In genomic region chr22:39089928-39090327, GRCh38 we compare ENCODE assay signal across 18 cellular contexts. TPM values are rescaled to one million over a fixed set of nuclear protein-coding genes. Genes with fewer than 3 reads are reported as not detected.
DNase-seq lines count a peak whose midpoint lies in the region; ATAC-seq, FAIRE-seq and TF ChIP-seq lines count a peak whose summit lies in the region.
"Had no signal": no experiment of that assay in that cellular context is flagged by ENCODE, and none has a peak within 500 bp of the region (broad histone marks: within the 10 kb centered on the region; RNA-seq: fewer than 3 reads in every experiment).

No MANE protein-coding gene starts in this region.

- FAIRE-seq in keratinocyte (lab: Jason Lieb, UNC), result no peak
- FAIRE-seq: GM12892 had no signal

- no peak overlapping the region for H3K9ac ChIP-seq in keratinocyte (ENCODE audit: control insufficient read depth, extremely low read depth, insufficient read depth, low read length)

- peak overlapping the region; percentile 16 for H3K27ac ChIP-seq in keratinocyte (ENCODE audit: control insufficient read depth, insufficient read depth, low read length)

- H3K27me3 ChIP-seq in keratinocyte (ENCODE audit: control insufficient read depth, extremely low read depth, insufficient read depth, low read length), result no peaks in the 10 kb centered on the region

- H3K4me3 ChIP-seq in keratinocyte (ENCODE audit: control insufficient read depth in 2 of 3, extremely low read depth in 1 of 3, insufficient read depth in 2 of 3, low read depth in 1 of 3, low read length in 3 of 3), result no peak overlapping the region

- H3K27ac Mint-ChIP-seq in stimulated activated naive CD8-positive, alpha-beta T cell treated with anti-CD3 and anti-CD28 coated beads, Interleukin-15, Interleukin-2, amounts not matched to agents 100 ng/mL and 50 ng/mL, for 24 hours, result peak overlapping the region; percentile 98
- H3K27ac Mint-ChIP-seq in activated B cell treated with CpG ODN at 0.5 μM for 24 hours, result peak overlapping the region; percentile 4
- H3K27ac Mint-ChIP-seq: endodermal cell had no signal

- no peaks in the 10 kb centered on the region for H3K9me1 ChIP-seq in keratinocyte (ENCODE audit: control insufficient read depth, extremely low read depth, insufficient read depth, low read length)

- TF ChIP-seq CTCF in activated B cell treated with CpG ODN at 0.5 μM for 24 hours (IDR thresholded peaks at IDR 0.05) (no peak), keratinocyte (optimal IDR thresholded peaks at IDR 0.05 in 1 of 3, IDR thresholded peaks at IDR 0.05 in 1 of 3, conservative IDR thresholded peaks at IDR 0.05 in 1 of 3; ENCODE audit: extremely low read depth in 1 of 3, insufficient read depth in 2 of 3, low read length in 3 of 3) (no peak)

- H3K9me3 ChIP-seq in keratinocyte (ENCODE audit: control insufficient read depth, low read depth, low read length), result no peaks in the 10 kb centered on the region

- peak overlapping the region; percentile 71 for H3K4me2 ChIP-seq in keratinocyte (ENCODE audit: control insufficient read depth, extremely low read depth, insufficient read depth, low read depth, low read length)

- H3K36me3 ChIP-seq in keratinocyte (ENCODE audit: control insufficient read depth in 2 of 2, extremely low read depth in 1 of 2, insufficient read depth in 2 of 2, low read length in 2 of 2), result no peaks in the 10 kb centered on the region

- no peaks in the 10 kb centered on the region for H3K79me2 ChIP-seq in keratinocyte (ENCODE audit: control insufficient read depth, insufficient read depth, low read length)

- H3K4me3 Mint-ChIP-seq in stimulated activated naive CD8-positive, alpha-beta T cell treated with anti-CD3 and anti-CD28 coated beads, Interleukin-15, Interleukin-2, amounts not matched to agents 100 ng/mL and 50 ng/mL, for 24 hours, result peak overlapping the region; percentile 78
- H3K4me3 Mint-ChIP-seq in activated B cell treated with CpG ODN at 0.5 μM for 24 hours, result no peak overlapping the region
- H3K4me3 Mint-ChIP-seq: brain, endodermal cell had no signal

- no peaks in the 10 kb centered on the region for H3K9me3 Mint-ChIP-seq in stimulated activated naive CD8-positive, alpha-beta T cell treated with anti-CD3 and anti-CD28 coated beads, Interleukin-15, Interleukin-2, amounts not matched to agents 100 ng/mL and 50 ng/mL, for 24 hours
- H3K9me3 Mint-ChIP-seq in activated B cell treated with CpG ODN at 0.5 μM for 24 hours, result no peaks in the 10 kb centered on the region
- H3K9me3 Mint-ChIP-seq: endodermal cell had no signal

- peaks cover 91% of the 10 kb centered on the region for H3K4me1 Mint-ChIP-seq in stimulated activated naive CD8-positive, alpha-beta T cell treated with anti-CD3 and anti-CD28 coated beads, Interleukin-15, Interleukin-2, amounts not matched to agents 100 ng/mL and 50 ng/mL, for 24 hours (ENCODE audit: low read depth)
- H3K4me1 Mint-ChIP-seq in activated B cell treated with CpG ODN at 0.5 μM for 24 hours, result peaks cover 50% of the 10 kb centered on the region

- peaks cover 25% of the 10 kb centered on the region for H3K4me1 ChIP-seq in keratinocyte (ENCODE audit: control insufficient read depth, extremely low read depth, insufficient read depth, low read length)

- POLR2A ChIA-PET in activated B cell treated with CpG ODN at 0.5 μM for 24 hours (lab: Charles Lee), result interaction anchor here (0.7 to 1.3 kb wide), 3 partner anchors 9 to 29 kb away, joined by 3 to 4 read pairs (median 3); partner anchors contain the start of gene APOBEC3G

- H3K27me3 Mint-ChIP-seq in stimulated activated naive CD8-positive, alpha-beta T cell treated with anti-CD3 and anti-CD28 coated beads, Interleukin-15, Interleukin-2, amounts not matched to agents 100 ng/mL and 50 ng/mL, for 24 hours, result no peaks in the 10 kb centered on the region
- no peaks in the 10 kb centered on the region for H3K27me3 Mint-ChIP-seq in activated B cell treated with CpG ODN at 0.5 μM for 24 hours

- CTCF ChIA-PET in activated B cell treated with CpG ODN at 0.5 μM for 24 hours (lab: Charles Lee), result interaction anchor here (0.9 kb wide), 1 partner anchor 12 kb away, joined by 3 read pairs; no protein-coding TSS in a partner anchor

- ATAC-seq in stimulated activated naive CD8-positive, alpha-beta T cell treated with anti-CD3 and anti-CD28 coated beads, Interleukin-15, Interleukin-2, amounts not matched to agents 100 U/mL and 50 U/mL, for 24 hours, result no peak
- ATAC-seq in activated B cell treated with CpG ODN at 0.5 μM for 24 hours (ENCODE audit: low read depth), result no peak
- no peak for ATAC-seq in HG03571 (IDR thresholded peaks at IDR 0.05; ENCODE audit: unreplicated experiment)

- H2AFZ ChIP-seq in keratinocyte (ENCODE audit: control insufficient read depth, low read length), result no peak overlapping the region

- intact Hi-C loops in activated B cell treated with CpG ODN at 0.5 μM for 24 hours (cut with micrococcal nuclease), result no loop called here

- peaks cover 21% of the 10 kb centered on the region for H3K36me3 Mint-ChIP-seq in stimulated activated naive CD8-positive, alpha-beta T cell treated with anti-CD3 and anti-CD28 coated beads, Interleukin-15, Interleukin-2, amounts not matched to agents 100 ng/mL and 50 ng/mL, for 24 hours (ENCODE audit: low read depth)
- H3K36me3 Mint-ChIP-seq in activated B cell treated with CpG ODN at 0.5 μM for 24 hours (ENCODE audit: low read depth), result peaks cover 34% of the 10 kb centered on the region
- H3K36me3 Mint-ChIP-seq: brain had no signal

- DNase-seq in stimulated activated naive CD8-positive, alpha-beta T cell treated with anti-CD3 and anti-CD28 coated beads, Interleukin-15, Interleukin-2, amounts not matched to agents 100 U/mL and 50 U/mL, for 24 hours, result no peak
- DNase-seq in activated B cell treated with CpG ODN at 0.5 μM for 24 hours (no peak), keratinocyte (ENCODE audit: low read depth, low spot score) (no peak), iPS-NIHi7 (ENCODE audit: extremely low spot score) (no peak), HCEC 1CT (no peak), COR-L47 (lab: John Stamatoyannopoulos, UW) (no peak)
- DNase-seq: C1 segment of cervical spinal cord, endodermal cell, glutamatergic neuron, kidney glomerular epithelial cell, NCI-H2029 treated with DMSO at 0.1 percent for 48 hours, NCI-H748 treated with DMSO at 0.1 percent for 48 hours, SHP77 treated with DMSO at 0.1 percent for 48 hours had no signal

- dilution Hi-C loops in keratinocyte (cut with MboI; ENCODE audit: extremely low pct_ligation_motif_present, low sequenced_read_pairs), result no loop called here

- no peaks in the 10 kb centered on the region for H4K20me1 ChIP-seq in keratinocyte (ENCODE audit: control insufficient read depth, extremely low read depth, insufficient read depth, low read length)

RNA-seq across cellular contexts. Expression of gene APOBEC3H, which starts 7.1 kb away (rescaled TPM):
- 1.4 TPM in 2 replicates for total RNA-seq in activated B cell treated with CpG ODN at 0.5 μM for 24 hours
- polyA plus RNA-seq in keratinocyte, result 0.14 to 0.51 TPM (median 0.41 TPM) in 3 replicates
- polyA plus RNA-seq in keratinocyte (2011; ENCODE audit: low read depth), result not detected
- 0.12 and 0.41 TPM in 2 replicates for polyA plus RNA-seq in keratinocyte (2011; cell fraction: cytosol; rRNA removed)
- 0.20 and 0.45 TPM in 2 replicates for polyA plus RNA-seq in keratinocyte (2011; cell fraction: nucleus; rRNA removed)
- polyA plus RNA-seq in keratinocyte (2012; ENCODE audit: low replicate concordance), result 0.16 and 0.41 TPM in 2 replicates
- 0.63 to 0.90 TPM in 2 of 3 replicates, not detected in the other for polyA minus RNA-seq in keratinocyte
- polyA minus RNA-seq in keratinocyte (2011; cell fraction: cytosol; rRNA and poly(A)+ RNA removed), result not detected
- polyA minus RNA-seq in keratinocyte (2011; cell fraction: nucleus; rRNA and poly(A)+ RNA removed), result not detected in 2 replicates
- total RNA-seq: endodermal cell, myocyte had no signal

RNA-seq across cellular contexts. Expression of gene APOBEC3G, which starts 12.9 kb away (rescaled TPM):
- total RNA-seq in activated B cell treated with CpG ODN at 0.5 μM for 24 hours, result 145 and 152 TPM in 2 replicates
- 4.7 to 11.3 TPM (median 7.8 TPM) in 3 replicates for polyA plus RNA-seq in keratinocyte
- not detected for polyA plus RNA-seq in keratinocyte (2011; ENCODE audit: low read depth)
- 4.3 and 5.0 TPM in 2 replicates for polyA plus RNA-seq in keratinocyte (2011; cell fraction: cytosol; rRNA removed)
- 3.4 and 5.0 TPM in 2 replicates for polyA plus RNA-seq in keratinocyte (2011; cell fraction: nucleus; rRNA removed)
- polyA plus RNA-seq in keratinocyte (2012; ENCODE audit: low replicate concordance), result 0.16 and 8.3 TPM in 2 replicates
- 5.4 to 6.9 TPM (median 6.2 TPM) in 3 replicates for polyA minus RNA-seq in keratinocyte
- polyA minus RNA-seq in keratinocyte (2011; cell fraction: cytosol; rRNA and poly(A)+ RNA removed), result 2.5 TPM
- 1.6 TPM in 2 replicates for polyA minus RNA-seq in keratinocyte (2011; cell fraction: nucleus; rRNA and poly(A)+ RNA removed)

RNA-seq across cellular contexts. Expression of gene APOBEC3F, which starts 49.3 kb away (rescaled TPM):
- total RNA-seq in activated B cell treated with CpG ODN at 0.5 μM for 24 hours, result 75.6 and 82.4 TPM in 2 replicates
- 6.9 to 9.8 TPM (median 7.9 TPM) in 3 replicates for polyA plus RNA-seq in keratinocyte
- polyA plus RNA-seq in keratinocyte (2011; ENCODE audit: low read depth), result 1.9 TPM
- 6.3 and 7.3 TPM in 2 replicates for polyA plus RNA-seq in keratinocyte (2011; cell fraction: cytosol; rRNA removed)
- polyA plus RNA-seq in keratinocyte (2011; cell fraction: nucleus; rRNA removed), result 6.3 and 7.2 TPM in 2 replicates
- 1.1 and 11.8 TPM in 2 replicates for polyA plus RNA-seq in keratinocyte (2012; ENCODE audit: low replicate concordance)
- polyA minus RNA-seq in keratinocyte, result 6.1 to 12.0 TPM (median 6.3 TPM) in 3 replicates
- 1.5 TPM for polyA minus RNA-seq in keratinocyte (2011; cell fraction: cytosol; rRNA and poly(A)+ RNA removed)
- 3.9 and 6.8 TPM in 2 replicates for polyA minus RNA-seq in keratinocyte (2011; cell fraction: nucleus; rRNA and poly(A)+ RNA removed)
